8 cellular contexts compared by ENCODE assay signal in genomic region chrX:17374619-17375360, GRCh38. TPM values are rescaled to one million over a fixed set of nuclear protein-coding genes. Genes with fewer than 3 reads are reported as not detected.
A peak's percentile ranks its signal among the peaks of the same experiment; 100 is the strongest.
DNase-seq lines count a peak whose midpoint lies in the region; FAIRE-seq and TF ChIP-seq lines count a peak whose summit lies in the region.

Gene NHS (plus strand): TSS chrX:17375200. CDS start chrX:17375758, 558 bp downstream.

- peak within 1 kb of the TSS; percentile 60 for H3K4me3 ChIP-seq in HEK293 (ENCODE audit: low read depth, low read length)
- peak within 1 kb of the TSS; percentile 77 for H3K4me3 ChIP-seq in epithelial cell of proximal tubule (ENCODE audit: low read depth, low read length)
- peak within 1 kb of the TSS; percentile 47 for H3K4me3 ChIP-seq in mesodermal cell (ENCODE audit: extremely low read depth, insufficient read depth, low read length, poor library complexity, severe bottlenecking)

- H3K27ac ChIP-seq in HEK293 (ENCODE audit: extremely low read depth, low read depth, low read length) (peak within 1 kb of the TSS; percentile 77; the same call in 1 of the 2 replicates), mesodermal cell (ENCODE audit: low read depth, low read length, severe bottlenecking) (no peak within 1 kb of the TSS)

- peak; percentile 35 for DNase-seq in AG09319 (ENCODE audit: extremely low read depth, low read depth)
- peak; percentile 46 for DNase-seq in RCC 7860 (ENCODE audit: low spot score)
- DNase-seq in epithelial cell of proximal tubule (ENCODE audit: low read depth), result no peak
- DNase-seq in ureter (ENCODE audit: low spot score), result peak; percentile 78
- no peak for DNase-seq in middle frontal gyrus (ENCODE audit: extremely low spot score, low spot score)
- DNase-seq in activated gamma-delta T cell treated with Interleukin-2 at 50 U/mL for 16 hours, result no peak

- no peak for FAIRE-seq in RCC 7860 (lab: Jason Lieb, UNC)

- WGBS in mesodermal cell (ENCODE audit: insufficient coverage in 2 of 2), 2 experiments, result 11 to 15% methylated on average over 6 to 7 of the region's 52 CpGs

- no peaks in the 10 kb centered on the region; the same call in 1 of the 2 replicates for H3K4me1 ChIP-seq in HEK293 (ENCODE audit: control insufficient read depth, insufficient read depth, low read length)
- H3K4me1 ChIP-seq in mesodermal cell (ENCODE audit: control insufficient read depth, insufficient read depth, low read length, poor library complexity, severe bottlenecking), result peaks cover 7% of the 10 kb centered on the region

- H3K36me3 ChIP-seq in HEK293 (ENCODE audit: control insufficient read depth in 2 of 2, insufficient read depth in 1 of 2, low read length in 2 of 2), result no peaks in the 10 kb centered on the region
- H3K36me3 ChIP-seq in mesodermal cell (ENCODE audit: control insufficient read depth, insufficient read depth, low read length), result no peaks in the 10 kb centered on the region

- POLR2A ChIA-PET in HEK293 (lab: Yijun Ruan, JAX), result no interaction called here

- TF ChIP-seq CTCF in AG09319 (IDR thresholded peaks at IDR 0.05; ENCODE audit: low read depth, low read length), result peak; percentile 41
- no peak for TF ChIP-seq CTCF in HEK293 (tag by site-specific recombination; IDR thresholded peaks at IDR 0.05)
- TF ChIP-seq CTCF in epithelial cell of proximal tubule (conservative IDR thresholded peaks at IDR 0.05; ENCODE audit: low read depth, low read length), result peak; percentile 43

- H3K9me3 ChIP-seq in HEK293 (ENCODE audit: control insufficient read depth, insufficient read depth, low read depth, low read length), result no peaks in the 10 kb centered on the region
- H3K9me3 ChIP-seq in mesodermal cell (ENCODE audit: control insufficient read depth, low read length), result no peaks in the 10 kb centered on the region

- CTCF ChIA-PET in HEK293 (lab: Yijun Ruan, JAX), result no interaction called here

TF ChIP-seq in HEK293, 187 proteins besides CTCF, POLR2A, EP300 and RAD21 (continues in another document):
- TF ChIP-seq ZNF610 (tag by site-specific recombination; IDR thresholded peaks at IDR 0.05; ENCODE audit: borderline replicate concordance), result no peak
- no peak for TF ChIP-seq YY2 (tag by site-specific recombination; IDR thresholded peaks at IDR 0.05)
- TF ChIP-seq ZNF350 (tag by site-specific recombination; IDR thresholded peaks at IDR 0.05), result no peak
- no peak for TF ChIP-seq ZNF157 (tag by site-specific recombination; IDR thresholded peaks at IDR 0.05)
- TF ChIP-seq PRDM1 (tag by site-specific recombination; IDR thresholded peaks at IDR 0.05), result no peak
- TF ChIP-seq HOXA7 (CRISPR knock-in tag; IDR thresholded peaks at IDR 0.05; ENCODE audit: borderline replicate concordance), result no peak
- peak; percentile 64 for TF ChIP-seq ZFHX2 (tag by site-specific recombination; conservative IDR thresholded peaks at IDR 0.05)
- no peak for TF ChIP-seq KLF17 (tag by site-specific recombination; IDR thresholded peaks at IDR 0.05)
- no peak for TF ChIP-seq ZNF433 (tag by site-specific recombination; IDR thresholded peaks at IDR 0.05; ENCODE audit: low read depth)
- TF ChIP-seq SP3 (tag by site-specific recombination; IDR thresholded peaks at IDR 0.05), result peak; percentile 53
- no peak for TF ChIP-seq ZNF530 (tag by site-specific recombination; IDR thresholded peaks at IDR 0.05; ENCODE audit: low read depth)
- no peak for TF ChIP-seq ZNF221 (tag by site-specific recombination; IDR thresholded peaks at IDR 0.05; ENCODE audit: borderline replicate concordance)
- TF ChIP-seq EGR2 (tag by site-specific recombination; IDR thresholded peaks at IDR 0.05; ENCODE audit: low read depth), result peak; percentile 50; the same call in 1 of the 2 replicates
- TF ChIP-seq KLF1 (tag by site-specific recombination; IDR thresholded peaks at IDR 0.05), result no peak
- TF ChIP-seq ZNF391 (tag by site-specific recombination; IDR thresholded peaks at IDR 0.05; ENCODE audit: borderline replicate concordance, low read depth), result no peak
- TF ChIP-seq IKZF3 (tag by site-specific recombination; IDR thresholded peaks at IDR 0.05), result no peak
- TF ChIP-seq KLF16 (tag by site-specific recombination; IDR thresholded peaks at IDR 0.05), result peak; percentile 51; the same call in 1 of the 2 replicates
- TF ChIP-seq, protein P1, sequence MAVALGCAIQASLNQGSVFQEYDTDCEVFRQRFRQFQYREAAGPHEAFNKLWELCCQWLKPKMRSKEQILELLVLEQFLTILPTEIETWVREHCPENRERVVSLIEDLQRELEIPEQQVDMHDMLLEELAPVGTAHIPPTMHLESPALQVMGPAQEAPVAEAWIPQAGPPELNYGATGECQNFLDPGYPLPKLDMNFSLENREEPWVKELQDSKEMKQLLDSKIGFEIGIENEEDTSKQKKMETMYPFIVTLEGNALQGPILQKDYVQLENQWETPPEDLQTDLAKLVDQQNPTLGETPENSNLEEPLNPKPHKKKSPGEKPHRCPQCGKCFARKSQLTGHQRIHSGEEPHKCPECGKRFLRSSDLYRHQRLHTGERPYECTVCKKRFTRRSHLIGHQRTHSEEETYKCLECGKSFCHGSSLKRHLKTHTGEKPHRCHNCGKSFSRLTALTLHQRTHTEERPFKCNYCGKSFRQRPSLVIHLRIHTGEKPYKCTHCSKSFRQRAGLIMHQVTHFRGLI (tag by site-specific recombination; IDR thresholded peaks at IDR 0.05), result no peak
- TF ChIP-seq, protein P2, sequence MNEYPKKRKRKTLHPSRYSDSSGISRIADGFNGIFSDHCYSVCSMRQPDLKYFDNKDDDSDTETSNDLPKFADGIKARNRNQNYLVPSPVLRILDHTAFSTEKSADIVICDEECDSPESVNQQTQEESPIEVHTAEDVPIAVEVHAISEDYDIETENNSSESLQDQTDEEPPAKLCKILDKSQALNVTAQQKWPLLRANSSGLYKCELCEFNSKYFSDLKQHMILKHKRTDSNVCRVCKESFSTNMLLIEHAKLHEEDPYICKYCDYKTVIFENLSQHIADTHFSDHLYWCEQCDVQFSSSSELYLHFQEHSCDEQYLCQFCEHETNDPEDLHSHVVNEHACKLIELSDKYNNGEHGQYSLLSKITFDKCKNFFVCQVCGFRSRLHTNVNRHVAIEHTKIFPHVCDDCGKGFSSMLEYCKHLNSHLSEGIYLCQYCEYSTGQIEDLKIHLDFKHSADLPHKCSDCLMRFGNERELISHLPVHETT (tag by site-specific recombination; IDR thresholded peaks at IDR 0.05), result no peak
- peak; percentile 32; the same call in 1 of the 2 replicates for TF ChIP-seq KLF8 (tag by site-specific recombination; IDR thresholded peaks at IDR 0.05)
- TF ChIP-seq, protein P3, sequence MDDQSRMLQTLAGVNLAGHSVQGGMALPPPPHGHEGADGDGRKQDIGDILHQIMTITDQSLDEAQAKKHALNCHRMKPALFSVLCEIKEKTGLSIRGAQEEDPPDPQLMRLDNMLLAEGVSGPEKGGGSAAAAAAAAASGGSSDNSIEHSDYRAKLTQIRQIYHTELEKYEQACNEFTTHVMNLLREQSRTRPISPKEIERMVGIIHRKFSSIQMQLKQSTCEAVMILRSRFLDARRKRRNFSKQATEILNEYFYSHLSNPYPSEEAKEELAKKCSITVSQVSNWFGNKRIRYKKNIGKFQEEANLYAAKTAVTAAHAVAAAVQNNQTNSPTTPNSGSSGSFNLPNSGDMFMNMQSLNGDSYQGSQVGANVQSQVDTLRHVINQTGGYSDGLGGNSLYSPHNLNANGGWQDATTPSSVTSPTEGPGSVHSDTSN (CRISPR knock-in tag; IDR thresholded peaks at IDR 0.05), result no peak
- TF ChIP-seq ZBTB26 (tag by site-specific recombination; optimal IDR thresholded peaks at IDR 0.05), result peak; percentile 59
- no peak for TF ChIP-seq ZNF776 (tag by site-specific recombination; IDR thresholded peaks at IDR 0.05; ENCODE audit: borderline replicate concordance)
- TF ChIP-seq SCRT2 (tag by site-specific recombination; IDR thresholded peaks at IDR 0.05), result no peak
- TF ChIP-seq ZNF10 (tag by site-specific recombination; IDR thresholded peaks at IDR 0.05), result no peak

RNA-seq across cellular contexts. Expression of gene NHS, which starts in this region (rescaled TPM):
- total RNA-seq in epithelial cell of proximal tubule (7.6 and 9.0 TPM in 2 replicates), ureter (17.4 TPM)
- 4.5 TPM for polyA plus RNA-seq in mesodermal cell (2013, experiment 1 of 2)
- polyA plus RNA-seq in mesodermal cell (2013, experiment 2 of 2), result 4.6 TPM

Comparison
In these comparisons a context has a peak if more than half of its experiments do, and no peak if none do; other contexts are left out.
1. DNase-seq: peak in AG09319 (single experiment), RCC 7860 (single experiment) and ureter (single experiment); none in epithelial cell of proximal tubule (single experiment), middle frontal gyrus (single experiment) and activated gamma-delta T cell treated with Interleukin-2 at 50 U/mL for 16 hours (single experiment).
2. Peak in every context shown above with its lines, with median percentiles within 50 percentile points of each other: H3K4me3 ChIP-seq.